8 cellular contexts compared by ENCODE assay signal in the genomic region with DNA sequence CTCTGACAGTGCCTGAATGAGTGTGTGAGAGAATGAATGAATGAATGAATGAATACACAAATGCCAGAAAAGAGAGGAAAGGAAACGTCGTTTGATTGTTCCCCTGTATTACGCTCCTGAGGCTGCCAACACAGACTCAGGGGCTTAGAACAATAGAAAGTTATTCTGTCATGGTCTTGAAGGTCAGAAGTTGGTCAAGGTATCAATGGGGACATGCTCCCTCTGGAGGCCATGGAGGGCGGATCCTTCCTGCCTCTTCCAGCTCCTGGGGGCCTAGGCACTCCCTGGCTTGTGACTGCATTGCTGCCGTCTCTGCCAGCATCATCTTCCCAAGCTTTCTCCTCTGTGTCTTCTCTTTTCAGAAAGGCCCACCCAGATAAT.
DNase-seq lines count a peak whose midpoint lies in the region; ATAC-seq and TF ChIP-seq lines count a peak whose summit lies in the region.

No MANE protein-coding gene starts in this region.

- ATAC-seq in GM21381 (IDR thresholded peaks at IDR 0.05; ENCODE audit: unreplicated experiment): no peak

- DNase-seq in AG10803 (ENCODE audit: low read depth) (peak; percentile 21), HCEC 1CT (peak; percentile 3), SW480 (ENCODE audit: low spot score) (peak; percentile 46), islet precursor cell (peak; percentile 72), GM20000 (ENCODE audit: low spot score) (no peak), coronary artery (ENCODE audit: low spot score) (no peak)
- no peak for DNase-seq in activated naive CD4-positive, alpha-beta T cell treated with Interleukin-2 at 50 U/mL for 16 hours

- H3K27ac ChIP-seq in coronary artery: no peak overlapping the region

- TF ChIP-seq CTCF in AG10803 (conservative IDR thresholded peaks at IDR 0.05; ENCODE audit: low read length) (peak; percentile 48), GM20000 (IDR thresholded peaks at IDR 0.05; ENCODE audit: extremely low read depth, missing control alignments) (no peak), coronary artery (IDR thresholded peaks at IDR 0.05) (no peak)

- H3K4me3 ChIP-seq in AG10803 (ENCODE audit: low read length) (no peak overlapping the region), coronary artery (no peak overlapping the region)

Comparison
In these comparisons a context has a peak if more than half of its experiments do, and no peak if none do; other contexts are left out.
1. DNase-seq: peak in AG10803 (single experiment), HCEC 1CT (single experiment), SW480 (single experiment) and islet precursor cell (single experiment); none in GM20000 (single experiment), activated naive CD4-positive, alpha-beta T cell treated with Interleukin-2 at 50 U/mL for 16 hours (single experiment) and coronary artery (single experiment).